10 cellular contexts compared by ENCODE assay signal in genomic region chr1:179447489-179447888, GRCh38.
A peak's percentile ranks its signal among the peaks of the same experiment; 100 is the strongest.
DNase-seq lines count a peak whose midpoint lies in the region; ATAC-seq and TF ChIP-seq lines count a peak whose summit lies in the region.
"Had no signal": no experiment of that assay in that cellular context is flagged by ENCODE, and none has a peak within 500 bp of the region (broad histone marks: within the 10 kb centered on the region; RNA-seq: fewer than 3 reads in every experiment).

No MANE protein-coding gene starts in this region.

- TF ChIP-seq CTCF in AG09309 (IDR thresholded peaks at IDR 0.05; ENCODE audit: control insufficient read depth, insufficient read depth, low read depth, low read length, missing control alignments) = peak; percentile 31
- peak; percentile 37; the same call in 1 of the 2 replicates for TF ChIP-seq CTCF in GM12874 (IDR thresholded peaks at IDR 0.05; ENCODE audit: insufficient read depth, low read depth, low read length)
- peak; percentile 20 for TF ChIP-seq CTCF in fibroblast of mammary gland (conservative IDR thresholded peaks at IDR 0.05; ENCODE audit: control insufficient read depth, insufficient read depth, low read depth, low read length)

- no peak overlapping the region for H3K27ac ChIP-seq in effector memory CD4-positive, alpha-beta T cell (ENCODE audit: insufficient read depth, low read length, poor library complexity, severe bottlenecking)
- H3K27ac ChIP-seq: left lung had no signal

- H3K4me3 ChIP-seq in AG09309 (ENCODE audit: control insufficient read depth, low read depth, low read length) (no peak overlapping the region), NT2/D1 (ENCODE audit: insufficient read length, low read depth) (no peak overlapping the region), fibroblast of mammary gland (ENCODE audit: control insufficient read depth, low read depth, low read length) (no peak overlapping the region)
- H3K4me3 ChIP-seq in effector memory CD4-positive, alpha-beta T cell (ENCODE audit: insufficient read depth, low read depth, low read length, poor library complexity, severe bottlenecking) = no peak overlapping the region
- H3K4me3 ChIP-seq: left lung had no signal

- no peaks in the 10 kb centered on the region for H3K4me1 ChIP-seq in NT2/D1 (ENCODE audit: insufficient read depth, insufficient read length)
- no peaks in the 10 kb centered on the region for H3K4me1 ChIP-seq in effector memory CD4-positive, alpha-beta T cell (ENCODE audit: control insufficient read depth, insufficient read depth, low read length, poor library complexity, severe bottlenecking)
- H3K4me1 ChIP-seq: left lung had no signal

- no peaks in the 10 kb centered on the region for H3K27me3 ChIP-seq in NT2/D1 (ENCODE audit: insufficient read depth, insufficient read length)
- H3K27me3 ChIP-seq in effector memory CD4-positive, alpha-beta T cell (replicated peaks; ENCODE audit: control insufficient read depth, insufficient read depth, low read length, poor library complexity, severe bottlenecking) = no peaks in the 10 kb centered on the region
- H3K27me3 ChIP-seq: left lung had no signal

- no peak for ATAC-seq in GM18909 (IDR thresholded peaks at IDR 0.05; ENCODE audit: poor library complexity, unreplicated experiment)
- ATAC-seq in HG03175 (IDR thresholded peaks at IDR 0.05; ENCODE audit: unreplicated experiment) = no peak
- ATAC-seq: left lung had no signal

- no peak overlapping the region for H3K9ac ChIP-seq in NT2/D1 (ENCODE audit: insufficient read length, low read depth)

- H3K9me3 ChIP-seq in NT2/D1 (ENCODE audit: insufficient read depth, low read length) = no peaks in the 10 kb centered on the region
- H3K9me3 ChIP-seq in effector memory CD4-positive, alpha-beta T cell (ENCODE audit: control insufficient read depth, low read length) = no peaks in the 10 kb centered on the region
- H3K9me3 ChIP-seq: left lung had no signal

- H3K36me3 ChIP-seq in NT2/D1 (ENCODE audit: insufficient read depth, insufficient read length, low read length) = no peaks in the 10 kb centered on the region
- H3K36me3 ChIP-seq in effector memory CD4-positive, alpha-beta T cell (ENCODE audit: control insufficient read depth, insufficient read depth, low read length) = no peaks in the 10 kb centered on the region
- H3K36me3 ChIP-seq: left lung had no signal

- DNase-seq in AG09309 (ENCODE audit: low read depth) (no peak), NT2/D1 (ENCODE audit: low read depth, low spot score) (peak; percentile 39), fibroblast of mammary gland (ENCODE audit: low read depth) (peak; percentile 10), LoVo (ENCODE audit: low spot score) (no peak)
- no peak for DNase-seq in effector memory CD4-positive, alpha-beta T cell
- DNase-seq: activated naive CD8-positive, alpha-beta T cell treated with anti-CD3 and anti-CD28 coated beads for 36 hours; left lung had no signal

Comparison
In these comparisons a context has a peak if more than half of its experiments do, and no peak if none do; other contexts are left out.
1. DNase-seq: peak in NT2/D1 (single experiment) and fibroblast of mammary gland (single experiment); none in AG09309 (single experiment), effector memory CD4-positive, alpha-beta T cell (0 of 3) and LoVo (single experiment).
2. Peak in every context shown above with its lines, with median percentiles within 50 percentile points of each other: CTCF ChIP-seq.